ENCODE assay signal across 8 cellular contexts in the genomic region with DNA sequence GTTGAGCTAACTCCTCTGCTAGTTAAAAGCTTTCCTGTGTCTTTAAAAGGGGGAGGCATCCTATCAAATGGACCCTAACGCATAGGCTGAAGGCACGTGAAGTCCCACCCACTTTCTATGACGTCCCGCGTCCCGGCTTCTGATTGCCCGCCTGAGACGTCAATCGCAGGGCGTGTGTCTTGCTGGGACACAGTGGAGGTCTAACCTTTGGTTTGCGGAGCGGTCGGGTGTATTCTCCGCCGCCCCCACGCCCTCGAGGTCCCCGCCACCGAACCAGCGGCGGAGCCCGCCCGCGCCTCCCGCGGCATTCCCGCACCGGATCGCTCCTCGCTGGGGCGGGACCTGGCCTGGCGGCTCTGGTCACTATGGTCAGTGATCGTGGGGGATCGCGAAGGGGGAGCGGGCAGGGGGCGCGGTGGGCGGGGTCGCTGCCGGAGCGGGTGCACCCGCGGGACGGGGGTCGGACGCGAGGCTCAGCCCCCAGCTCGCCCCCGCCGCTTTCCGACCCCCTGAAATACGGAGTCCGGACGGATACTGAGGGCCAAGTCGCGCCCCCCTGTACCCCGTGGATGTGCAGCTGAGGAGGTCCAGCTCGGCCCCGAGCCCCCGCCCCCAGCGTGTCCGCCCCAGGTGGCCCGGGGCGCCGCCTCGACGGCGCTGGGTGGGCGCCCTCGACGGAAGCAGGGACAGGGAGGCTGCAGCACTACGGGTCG. TPM values are rescaled to one million over a fixed set of nuclear protein-coding genes. Genes with fewer than 3 reads are reported as not detected.
DNase-seq lines count a peak whose midpoint lies in the region; ATAC-seq and TF ChIP-seq lines count a peak whose summit lies in the region.

Gene OTUB2, plus strand, starts transcription at position 168 of the 713 bp plus-strand sequence. Its CDS starts 198 bp downstream, at position 366.

- TF ChIP-seq CTCF in GM23338 (conservative IDR thresholded peaks at IDR 0.05; ENCODE audit: low read depth in 2 of 2) (no peak), fibroblast of mammary gland (conservative IDR thresholded peaks at IDR 0.05; ENCODE audit: control insufficient read depth, insufficient read depth, low read depth, low read length) (no peak)

- H3K4me1 Mint-ChIP-seq in GM23338: peaks cover 21% of the 10 kb centered on the region
- peaks cover 14 to 43% (median 18%) of the 10 kb centered on the region in 7 donors for H3K4me1 Mint-ChIP-seq in naive thymus-derived CD4-positive, alpha-beta T cell
- H3K4me1 Mint-ChIP-seq in stimulated activated effector memory CD8-positive, alpha-beta T cell treated with anti-CD3 and anti-CD28 coated beads, Interleukin-12 subunit alpha, Interleukin-12 subunit beta, amount 100 ng/mL, for 72 hours: peaks cover 44% of the 10 kb centered on the region

- no peaks in the 10 kb centered on the region for H3K27me3 ChIP-seq in GM23338 (ENCODE audit: insufficient read depth)
- no peaks in the 10 kb centered on the region for H3K27me3 ChIP-seq in naive thymus-derived CD4-positive, alpha-beta T cell (ENCODE audit: control insufficient read depth in 2 of 2, insufficient read depth in 2 of 2, low read length in 2 of 2)

- ATAC-seq in GM23338: peak; percentile 95
- peak; percentile 100 for ATAC-seq in naive thymus-derived CD4-positive, alpha-beta T cell
- ATAC-seq in stimulated activated effector memory CD8-positive, alpha-beta T cell treated with anti-CD3 and anti-CD28 coated beads, Interleukin-12 subunit alpha, Interleukin-12 subunit beta, amount 100 ng/mL, for 72 hours: peak; percentile 97

- H3K4me2 ChIP-seq in GM23338: peak within 1 kb of the TSS; percentile 81

- H3K79me2 ChIP-seq in GM23338 (replicated peaks; ENCODE audit: insufficient read depth): no peaks in the 10 kb centered on the region

- peak within 1 kb of the TSS; percentile 69 for H3K4me3 Mint-ChIP-seq in GM23338
- H3K4me3 Mint-ChIP-seq in naive thymus-derived CD4-positive, alpha-beta T cell: peak within 1 kb of the TSS; percentile 72 to 90 (median 82)
- peak within 1 kb of the TSS; percentile 61 for H3K4me3 Mint-ChIP-seq in stimulated activated effector memory CD8-positive, alpha-beta T cell treated with anti-CD3 and anti-CD28 coated beads, Interleukin-12 subunit alpha, Interleukin-12 subunit beta, amount 100 ng/mL, for 72 hours

- H3K9me3 Mint-ChIP-seq in GM23338: no peaks in the 10 kb centered on the region
- H3K9me3 Mint-ChIP-seq in naive thymus-derived CD4-positive, alpha-beta T cell: no peaks in the 10 kb centered on the region
- H3K9me3 Mint-ChIP-seq in stimulated activated effector memory CD8-positive, alpha-beta T cell treated with anti-CD3 and anti-CD28 coated beads, Interleukin-12 subunit alpha, Interleukin-12 subunit beta, amount 100 ng/mL, for 72 hours: no peaks in the 10 kb centered on the region

- no peaks in the 10 kb centered on the region for H4K20me1 ChIP-seq in GM23338 (replicated peaks; ENCODE audit: insufficient read depth)

- H3K27ac Mint-ChIP-seq in GM23338: no peak within 1 kb of the TSS
- H3K27ac Mint-ChIP-seq in naive thymus-derived CD4-positive, alpha-beta T cell: peak within 1 kb of the TSS in 7 of 9 donors; percentile 20 to 75 (median 66)
- H3K27ac Mint-ChIP-seq in stimulated activated effector memory CD8-positive, alpha-beta T cell treated with anti-CD3 and anti-CD28 coated beads, Interleukin-12 subunit alpha, Interleukin-12 subunit beta, amount 100 ng/mL, for 72 hours: no peak within 1 kb of the TSS

- intact Hi-C loops in naive thymus-derived CD4-positive, alpha-beta T cell (cut with micrococcal nuclease): loop anchor here (1.0 to 2.0 kb wide), 7 partner anchors 14 to 148 kb away; partner anchors contain the start of genes DDX24 (in 2 of the 2), IFI27L1 (in 2 of the 2), ASB2 (in 1 of the 2) and PPP4R4 (in 1 of the 2)

- H3K27me3 Mint-ChIP-seq in GM23338 (ENCODE audit: insufficient read depth, low read depth, poor library complexity): peaks cover 6% of the 10 kb centered on the region
- H3K27me3 Mint-ChIP-seq in naive thymus-derived CD4-positive, alpha-beta T cell: peaks cover 0 to 2% (median 0%) of the 10 kb centered on the region in 5 donors

- no peaks in the 10 kb centered on the region; the same call in 2 of the 3 replicates for H3K36me3 Mint-ChIP-seq in GM23338 (ENCODE audit: low read depth)
- peaks cover 0 to 2% (median 0%) of the 10 kb centered on the region in 5 donors for H3K36me3 Mint-ChIP-seq in naive thymus-derived CD4-positive, alpha-beta T cell
- no peaks in the 10 kb centered on the region for H3K36me3 Mint-ChIP-seq in stimulated activated effector memory CD8-positive, alpha-beta T cell treated with anti-CD3 and anti-CD28 coated beads, Interleukin-12 subunit alpha, Interleukin-12 subunit beta, amount 100 ng/mL, for 72 hours

- H3K36me3 ChIP-seq in GM23338 (ENCODE audit: insufficient read depth): no peaks in the 10 kb centered on the region
- H3K36me3 ChIP-seq in naive thymus-derived CD4-positive, alpha-beta T cell (ENCODE audit: control insufficient read depth in 2 of 3, insufficient read depth in 3 of 3, low read length in 3 of 3): no peaks in the 10 kb centered on the region

- CTCF ChIA-PET in naive thymus-derived CD4-positive, alpha-beta T cell (lab: Charles Lee): interaction anchor here (1.1 to 2.6 kb wide), 3 partner anchors 10 to 83 kb away, joined by 3 to 14 read pairs (median 3); no protein-coding TSS in a partner anchor

- H2AFZ ChIP-seq in GM23338: peak within 1 kb of the TSS; percentile 94

- POLR2A ChIA-PET in naive thymus-derived CD4-positive, alpha-beta T cell (lab: Charles Lee): interaction anchor here (0.7 to 1.7 kb wide), 5 partner anchors 9 to 110 kb away, joined by 3 to 4 read pairs (median 3); no protein-coding TSS in a partner anchor

- H3F3A ChIP-seq in GM23338 (replicated peaks; ENCODE audit: low read depth): no peaks in the 10 kb centered on the region

- H3K9me2 ChIP-seq in GM23338 (ENCODE audit: insufficient read depth): no peaks in the 10 kb centered on the region

- H3K9me3 ChIP-seq in naive thymus-derived CD4-positive, alpha-beta T cell (ENCODE audit: control insufficient read depth in 2 of 3, low read length in 3 of 3): no peaks in the 10 kb centered on the region

- no peaks in the 10 kb centered on the region for H3K4me1 ChIP-seq in GM23338 (ENCODE audit: insufficient read depth)
- H3K4me1 ChIP-seq in naive thymus-derived CD4-positive, alpha-beta T cell (ENCODE audit: control insufficient read depth in 2 of 2, insufficient read depth in 2 of 2, low read length in 2 of 2): peaks cover 5 to 12% of the 10 kb centered on the region in 2 donors

- DNase-seq in DMS53 treated with DMSO at 0.1 percent for 48 hours (lab: John Stamatoyannopoulos, UW; ENCODE audit: unreplicated experiment) (peak; percentile 85), GM23338 (ENCODE audit: low spot score) (peak; percentile 98), Kasumi-1 (lab: John Stamatoyannopoulos, UW) (peak; percentile 97 to 98), RKO (ENCODE audit: low spot score) (peak; percentile 99), fibroblast of mammary gland (ENCODE audit: low read depth) (peak; percentile 98)
- peak; percentile 86 to 91 for DNase-seq in activated T-helper 1 cell treated with anti-CD3 and anti-CD28 coated beads, Interleukin-2, amount 50 U/mL, for 16 hours (ENCODE audit: low read depth in 1 of 2, low spot score in 1 of 2)
- DNase-seq in naive thymus-derived CD4-positive, alpha-beta T cell: peak; percentile 89 to 98 (median 96)
- peak; percentile 91 to 97 for DNase-seq in stimulated activated effector memory CD8-positive, alpha-beta T cell treated with anti-CD3 and anti-CD28 coated beads, Interleukin-12 subunit alpha, Interleukin-12 subunit beta, amount 100 ng/mL, for 72 hours (ENCODE audit: low spot score in 2 of 2)

- no peak within 1 kb of the TSS for H3K27ac ChIP-seq in GM23338 (ENCODE audit: low read depth)
- H3K27ac ChIP-seq in naive thymus-derived CD4-positive, alpha-beta T cell (ENCODE audit: low read depth, low read length): no peak within 1 kb of the TSS

- H3K4me3 ChIP-seq in GM23338 (peak within 1 kb of the TSS; percentile 71), fibroblast of mammary gland (ENCODE audit: control insufficient read depth, low read depth, low read length) (peak within 1 kb of the TSS; percentile 46)
- H3K4me3 ChIP-seq in naive thymus-derived CD4-positive, alpha-beta T cell (ENCODE audit: low read length): peak within 1 kb of the TSS; percentile 51

TF ChIP-seq in GM23338, 12 proteins besides CTCF, POLR2A, EP300 and RAD21:
- no peak for TF ChIP-seq JUNB (IDR thresholded peaks at IDR 0.05; ENCODE audit: unreplicated experiment)
- TF ChIP-seq CREB1 (CRISPR knock-in tag; IDR thresholded peaks at IDR 0.05; ENCODE audit: low read depth): peak; percentile 91

RNA-seq across cellular contexts. Expression of gene OTUB2, which starts in this region (rescaled TPM):
- 4.1 and 4.4 TPM in 2 replicates for total RNA-seq in GM23338 (2014; rRNA removed; shearing (Covaris generic))
- polyA plus RNA-seq in GM23338 (2016; fragmentation: Nextera tagmentation; extraction: Ambion mirVana): 1.9 and 2.1 TPM in 2 replicates
- total RNA-seq in naive thymus-derived CD4-positive, alpha-beta T cell: 1 to 10 TPM in 1 of 5 experiments, under 1 TPM in 3, not detected in 1; 0.11 to 2.5 (median 0.63) TPM
- polyA plus RNA-seq in naive thymus-derived CD4-positive, alpha-beta T cell: under 1 TPM; 0.35 to 0.56 TPM

Comparison
In these comparisons a context has a peak if more than half of its experiments do, and no peak if none do; other contexts are left out.
1. H3K27ac Mint-ChIP-seq: peak in naive thymus-derived CD4-positive, alpha-beta T cell (7 of 9); none in GM23338 (single experiment) and stimulated activated effector memory CD8-positive, alpha-beta T cell treated with anti-CD3 and anti-CD28 coated beads, Interleukin-12 subunit alpha, Interleukin-12 subunit beta, amount 100 ng/mL, for 72 hours (single experiment).
2. Peak in every context shown above with its lines, with median percentiles within 50 percentile points of each other: DNase-seq, ATAC-seq, H3K4me3 ChIP-seq and H3K4me3 Mint-ChIP-seq.